19 cellular contexts compared by ENCODE assay signal in the genomic region with DNA sequence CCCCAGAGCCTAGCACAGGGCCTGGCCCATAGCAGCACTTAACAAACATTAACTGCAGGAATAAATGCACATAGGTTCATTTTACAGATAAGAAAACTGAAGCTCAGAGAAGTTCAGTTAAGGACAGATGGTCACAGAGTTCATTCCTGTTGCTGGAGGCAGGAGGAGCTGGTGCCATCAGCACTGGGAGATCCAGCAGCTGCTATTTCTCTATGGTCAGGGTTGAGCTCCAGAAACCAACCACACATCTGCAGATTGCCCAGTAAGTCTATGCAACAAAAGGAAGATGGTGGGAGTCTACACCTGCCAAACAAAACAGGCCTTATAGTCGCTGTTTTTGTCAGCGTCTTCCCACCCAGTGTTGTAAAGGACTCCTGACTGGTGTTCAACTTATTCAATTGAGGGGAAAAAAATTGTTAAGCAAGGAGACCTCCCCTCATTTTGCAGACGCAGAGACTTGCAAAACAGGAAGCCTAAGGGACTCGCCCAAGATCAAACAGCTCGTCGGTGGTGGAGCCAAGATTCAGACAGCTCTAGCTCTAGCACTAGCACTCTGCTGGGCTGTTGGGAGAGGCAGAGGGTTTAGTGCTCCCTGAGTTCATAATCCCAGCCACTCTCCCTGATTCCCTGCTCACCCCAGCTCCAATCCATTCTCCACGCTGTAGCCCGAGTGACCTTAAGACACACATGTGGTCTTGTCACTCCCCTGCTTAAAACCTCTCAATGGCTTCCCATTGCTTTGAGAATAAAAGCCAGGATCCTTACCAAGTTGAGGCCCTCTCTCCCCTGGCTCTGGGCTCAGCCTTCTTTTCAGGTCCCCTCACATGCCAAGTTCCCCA. TPM values are rescaled to one million over a fixed set of nuclear protein-coding genes. Genes with fewer than 3 reads are reported as not detected.
A peak's percentile ranks its signal among the peaks of the same experiment; 100 is the strongest.
DNase-seq lines count a peak whose midpoint lies in the region; ATAC-seq and TF ChIP-seq lines count a peak whose summit lies in the region.
"Had no signal": no experiment of that assay in that cellular context is flagged by ENCODE, and none has a peak within 500 bp of the region (broad histone marks: within the 10 kb centered on the region; RNA-seq: fewer than 3 reads in every experiment).

No MANE protein-coding gene starts in this region.

- TF ChIP-seq CTCF in neural progenitor cell (IDR thresholded peaks at IDR 0.05): no peak

- H3K4me2 ChIP-seq in neural progenitor cell: no peak overlapping the region

- peak overlapping the region; percentile 20 for H3K4me3 Mint-ChIP-seq in activated naive CD4-positive, alpha-beta T cell treated with anti-CD3 and anti-CD28 coated beads, Interleukin-2, amount 50 U/mL, for 24 hours
- no peak overlapping the region for H3K4me3 Mint-ChIP-seq in neural progenitor cell
- H3K4me3 Mint-ChIP-seq: activated CD4-positive, alpha-beta memory T cell treated with anti-CD3 and anti-CD28 coated beads for 36 hours had no signal

- H2AFZ ChIP-seq in neural progenitor cell (replicated peaks): no peak overlapping the region

- DNase-seq in activated CD8-positive, alpha-beta memory T cell treated with anti-CD3 and anti-CD28 coated beads, Interleukin-2, amount 50 U/mL, for 4 hours: peak; percentile 19
- no peak for DNase-seq in activated CD8-positive, alpha-beta memory T cell treated with anti-CD3 and anti-CD28 coated beads for 24 hours
- DNase-seq in T follicular helper cell (ENCODE audit: low read depth) (peak; percentile 28), neural progenitor cell (ENCODE audit: low spot score) (no peak), NCI-H1417 (lab: John Stamatoyannopoulos, UW) (no peak), NAMALWA (ENCODE audit: low spot score) (no peak), left ventricle myocardium superior (no peak)
- DNase-seq: activated CD4-positive, alpha-beta memory T cell treated with anti-CD3 and anti-CD28 coated beads for 36 hours; activated effector memory CD4-positive, alpha-beta T cell treated with Interleukin-2 at 50 U/mL for 16 hours; body of pancreas; Caco-2; mucosa of descending colon; NCI-H1694; right lobe of liver; Right ventricle myocardium superior had no signal

- peaks cover 31% of the 10 kb centered on the region for H3K27me3 ChIP-seq in neural progenitor cell

- peaks cover 12% of the 10 kb centered on the region for H3K4me1 ChIP-seq in neural progenitor cell

- peaks cover 4% of the 10 kb centered on the region for H3K36me3 Mint-ChIP-seq in activated naive CD4-positive, alpha-beta T cell treated with anti-CD3 and anti-CD28 coated beads, Interleukin-2, amount 50 U/mL, for 24 hours
- H3K36me3 Mint-ChIP-seq in neural progenitor cell: no peaks in the 10 kb centered on the region
- H3K36me3 Mint-ChIP-seq: activated CD4-positive, alpha-beta memory T cell treated with anti-CD3 and anti-CD28 coated beads for 36 hours had no signal

- H3K36me3 ChIP-seq in neural progenitor cell: no peaks in the 10 kb centered on the region
- H3K36me3 ChIP-seq: right lobe of liver had no signal

- no peak overlapping the region for H3K27ac ChIP-seq in neural progenitor cell
- H3K27ac ChIP-seq: body of pancreas, coronary artery, epithelial cell of prostate, right lobe of liver had no signal

- no peaks in the 10 kb centered on the region for H4K20me1 ChIP-seq in neural progenitor cell (ENCODE audit: low read depth)

- peaks cover 12% of the 10 kb centered on the region for H3F3A ChIP-seq in neural progenitor cell (ENCODE audit: low read depth)

- no peaks in the 10 kb centered on the region for H3K9me3 Mint-ChIP-seq in activated naive CD4-positive, alpha-beta T cell treated with anti-CD3 and anti-CD28 coated beads, Interleukin-2, amount 50 U/mL, for 24 hours
- peaks cover 6% of the 10 kb centered on the region for H3K9me3 Mint-ChIP-seq in neural progenitor cell
- H3K9me3 Mint-ChIP-seq: activated CD4-positive, alpha-beta memory T cell treated with anti-CD3 and anti-CD28 coated beads for 36 hours had no signal

- intact Hi-C loops in left ventricle myocardium superior (cut with micrococcal nuclease): no loop called here

- no peak overlapping the region for H3K9ac ChIP-seq in neural progenitor cell

- H3K9me3 ChIP-seq in neural progenitor cell (ENCODE audit: low read depth): no peaks in the 10 kb centered on the region
- H3K9me3 ChIP-seq: body of pancreas, Caco-2, mucosa of descending colon, right lobe of liver had no signal

- H3K79me2 ChIP-seq in neural progenitor cell (ENCODE audit: low read depth): no peaks in the 10 kb centered on the region

- no peaks in the 10 kb centered on the region for H3K27me3 Mint-ChIP-seq in activated naive CD4-positive, alpha-beta T cell treated with anti-CD3 and anti-CD28 coated beads, Interleukin-2, amount 50 U/mL, for 24 hours
- peaks cover 10% of the 10 kb centered on the region for H3K27me3 Mint-ChIP-seq in neural progenitor cell (ENCODE audit: insufficient read depth, low read depth)

- no peak overlapping the region for H3K4me3 ChIP-seq in neural progenitor cell
- H3K4me3 ChIP-seq: body of pancreas, coronary artery, mucosa of descending colon, right lobe of liver had no signal

- peak overlapping the region; percentile 81 for H3K27ac Mint-ChIP-seq in activated naive CD4-positive, alpha-beta T cell treated with anti-CD3 and anti-CD28 coated beads, Interleukin-2, amount 50 U/mL, for 24 hours
- H3K27ac Mint-ChIP-seq in neural progenitor cell: peak overlapping the region; percentile 39
- H3K27ac Mint-ChIP-seq: activated CD4-positive, alpha-beta memory T cell treated with anti-CD3 and anti-CD28 coated beads for 36 hours had no signal

- peaks cover 88% of the 10 kb centered on the region for H3K4me1 Mint-ChIP-seq in activated naive CD4-positive, alpha-beta T cell treated with anti-CD3 and anti-CD28 coated beads, Interleukin-2, amount 50 U/mL, for 24 hours
- peaks cover 55% of the 10 kb centered on the region for H3K4me1 Mint-ChIP-seq in neural progenitor cell

- ATAC-seq in left ventricle myocardium superior: no peak
- ATAC-seq: body of pancreas, mucosa of descending colon, right lobe of liver had no signal

RNA-seq across cellular contexts. Expression of a gene that starts 9.0 kb away (rescaled TPM):
- total RNA-seq in neural progenitor cell (ENCODE audit: low replicate concordance) (0.34 and 2.4 TPM in 2 replicates), left ventricle myocardium superior (0.22 TPM)
- total RNA-seq: osteocyte had no signal

Comparison
In these comparisons a context has a peak if more than half of its experiments do, and no peak if none do; other contexts are left out.
1. DNase-seq: peak in activated CD8-positive, alpha-beta memory T cell treated with anti-CD3 and anti-CD28 coated beads, Interleukin-2, amount 50 U/mL, for 4 hours (single experiment) and T follicular helper cell (single experiment); none in activated CD8-positive, alpha-beta memory T cell treated with anti-CD3 and anti-CD28 coated beads for 24 hours (single experiment), neural progenitor cell (single experiment), NCI-H1417 (0 of 3), NAMALWA (single experiment) and left ventricle myocardium superior (single experiment).